1 cellular context compared by ENCODE assay signal in the genomic region with DNA sequence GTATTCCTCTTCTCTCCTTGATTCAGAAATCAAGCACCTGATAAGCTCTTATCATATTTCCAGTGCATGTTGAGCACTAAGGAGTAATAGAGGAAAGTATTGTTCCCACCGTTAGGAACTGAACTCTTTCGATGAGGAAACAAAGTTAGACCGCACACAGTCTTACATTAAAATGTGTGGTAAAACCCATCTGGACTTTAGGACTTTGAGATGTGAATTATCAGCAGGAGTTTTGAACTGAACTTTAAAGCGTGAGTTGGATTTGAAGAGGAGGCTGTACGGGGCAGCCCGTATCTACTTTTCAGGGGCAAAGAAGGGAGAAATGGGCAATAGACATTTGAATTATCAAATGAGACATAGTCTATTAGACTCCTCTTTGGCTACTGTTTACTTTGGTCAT.
TF ChIP-seq lines count a peak whose summit lies in the region.

No MANE protein-coding gene starts in this region.

TF ChIP-seq in HepG2, 621 proteins besides CTCF, POLR2A, EP300 and RAD21 (continued from another document):
- TF ChIP-seq PRDM15 (CRISPR knock-in tag; IDR thresholded peaks at IDR 0.05) (no peak), ARHGAP35 (CRISPR knock-in tag; IDR thresholded peaks at IDR 0.05; ENCODE audit: borderline replicate concordance) (no peak)
- TF ChIP-seq, protein P1, sequence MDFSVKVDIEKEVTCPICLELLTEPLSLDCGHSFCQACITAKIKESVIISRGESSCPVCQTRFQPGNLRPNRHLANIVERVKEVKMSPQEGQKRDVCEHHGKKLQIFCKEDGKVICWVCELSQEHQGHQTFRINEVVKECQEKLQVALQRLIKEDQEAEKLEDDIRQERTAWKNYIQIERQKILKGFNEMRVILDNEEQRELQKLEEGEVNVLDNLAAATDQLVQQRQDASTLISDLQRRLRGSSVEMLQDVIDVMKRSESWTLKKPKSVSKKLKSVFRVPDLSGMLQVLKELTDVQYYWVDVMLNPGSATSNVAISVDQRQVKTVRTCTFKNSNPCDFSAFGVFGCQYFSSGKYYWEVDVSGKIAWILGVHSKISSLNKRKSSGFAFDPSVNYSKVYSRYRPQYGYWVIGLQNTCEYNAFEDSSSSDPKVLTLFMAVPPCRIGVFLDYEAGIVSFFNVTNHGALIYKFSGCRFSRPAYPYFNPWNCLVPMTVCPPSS (IDR thresholded peaks at IDR 0.05): no peak
